ENCODE assay signal across 1 cellular context in the genomic region with DNA sequence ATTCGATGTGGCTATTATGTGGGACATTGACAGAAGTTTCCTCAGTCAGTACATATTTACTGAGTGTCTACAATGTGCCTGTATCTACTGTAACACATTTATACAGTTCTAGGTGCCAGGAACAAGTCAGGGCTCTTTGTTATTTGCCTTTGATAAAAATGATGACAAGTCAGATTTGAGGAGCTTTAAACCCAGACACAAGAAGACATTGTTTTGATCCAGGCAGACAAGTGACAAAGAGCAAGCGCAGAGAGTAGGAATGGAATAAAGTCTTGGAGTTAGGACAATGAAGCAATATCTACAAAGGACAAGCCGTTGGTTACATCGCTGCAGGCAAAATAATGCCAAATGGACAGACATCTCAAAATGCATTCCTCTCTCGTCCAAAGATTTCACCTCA.
TF ChIP-seq lines count a peak whose summit lies in the region.

No MANE protein-coding gene starts in this region.

TF ChIP-seq in HepG2, 621 proteins besides CTCF, POLR2A, EP300 and RAD21:
- TF ChIP-seq MAFK (conservative IDR thresholded peaks at IDR 0.05 in 1 of 2, IDR thresholded peaks at IDR 0.05 in 1 of 2; ENCODE audit: low read length in 2 of 2) = peak; percentile 81 to 86
- TF ChIP-seq ZNF10 (CRISPR knock-in tag; IDR thresholded peaks at IDR 0.05; ENCODE audit: borderline replicate concordance, low read depth) = no peak
- TF ChIP-seq ZSCAN12 (CRISPR knock-in tag; IDR thresholded peaks at IDR 0.05) = no peak
- TF ChIP-seq ZNF841 (CRISPR knock-in tag; IDR thresholded peaks at IDR 0.05; ENCODE audit: borderline replicate concordance) = no peak
- TF ChIP-seq KDM1A (CRISPR knock-in tag; IDR thresholded peaks at IDR 0.05) = no peak
- TF ChIP-seq, protein P1, sequence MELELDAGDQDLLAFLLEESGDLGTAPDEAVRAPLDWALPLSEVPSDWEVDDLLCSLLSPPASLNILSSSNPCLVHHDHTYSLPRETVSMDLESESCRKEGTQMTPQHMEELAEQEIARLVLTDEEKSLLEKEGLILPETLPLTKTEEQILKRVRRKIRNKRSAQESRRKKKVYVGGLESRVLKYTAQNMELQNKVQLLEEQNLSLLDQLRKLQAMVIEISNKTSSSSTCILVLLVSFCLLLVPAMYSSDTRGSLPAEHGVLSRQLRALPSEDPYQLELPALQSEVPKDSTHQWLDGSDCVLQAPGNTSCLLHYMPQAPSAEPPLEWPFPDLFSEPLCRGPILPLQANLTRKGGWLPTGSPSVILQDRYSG (CRISPR knock-in tag; IDR thresholded peaks at IDR 0.05) = no peak
- peak; percentile 80 for TF ChIP-seq MAFF (IDR thresholded peaks at IDR 0.05; ENCODE audit: low read depth, low read length)
